In genomic region chr14:101121399-101122113, GRCh38 we compare ENCODE assay signal across 11 cellular contexts.
DNase-seq lines count a peak whose midpoint lies in the region; ATAC-seq and TF ChIP-seq lines count a peak whose summit lies in the region.
"Had no signal": no experiment of that assay in that cellular context is flagged by ENCODE, and none has a peak within 500 bp of the region (broad histone marks: within the 10 kb centered on the region; RNA-seq: fewer than 3 reads in every experiment).

No MANE protein-coding gene starts in this region.

- H3K36me3 ChIP-seq in heart right ventricle (no peaks in the 10 kb centered on the region), upper lobe of right lung (no peaks in the 10 kb centered on the region)
- H3K36me3 ChIP-seq: BE2C had no signal

- DNase-seq in heart right ventricle (no peak), right cardiac atrium (no peak), nephron progenitor cell (no peak), upper lobe of right lung (no peak), RWPE1 (ENCODE audit: low spot score) (no peak), Calu3 (no peak), AG08395 (ENCODE audit: low spot score) (no peak)
- no peak for DNase-seq in activated naive CD8-positive, alpha-beta T cell treated with anti-CD3 and anti-CD28 coated beads, Interleukin-2, amount 50 U/mL, for 24 hours
- DNase-seq: NCI-H1048, NCI-H774 had no signal

- no TSS peak for BruUV-seq in Calu3 (replicated peaks; lab: Mats Ljungman, UMichigan)

- H3K36me3 Mint-ChIP-seq in activated naive CD8-positive, alpha-beta T cell treated with anti-CD3 and anti-CD28 coated beads, Interleukin-2, amount 50 U/mL, for 24 hours (ENCODE audit: low read depth): no peaks in the 10 kb centered on the region
- H3K36me3 Mint-ChIP-seq in nephron progenitor cell (ENCODE audit: low read depth): no peaks in the 10 kb centered on the region
- H3K36me3 Mint-ChIP-seq in Calu3 (ENCODE audit: insufficient read depth, unreplicated experiment): no peaks in the 10 kb centered on the region

- peaks cover 8% of the 10 kb centered on the region for H3K27me3 Mint-ChIP-seq in activated naive CD8-positive, alpha-beta T cell treated with anti-CD3 and anti-CD28 coated beads, Interleukin-2, amount 50 U/mL, for 24 hours
- H3K27me3 Mint-ChIP-seq in nephron progenitor cell (ENCODE audit: low read depth, poor library complexity) (peaks cover 26% of the 10 kb centered on the region), Calu3 (ENCODE audit: unreplicated experiment) (peaks cover 18% of the 10 kb centered on the region)

- peak overlapping the region; percentile 77 for H3K4me3 Mint-ChIP-seq in activated naive CD8-positive, alpha-beta T cell treated with anti-CD3 and anti-CD28 coated beads, Interleukin-2, amount 50 U/mL, for 24 hours
- no peak overlapping the region for H3K4me3 Mint-ChIP-seq in nephron progenitor cell
- no peak overlapping the region for H3K4me3 Mint-ChIP-seq in Calu3 (ENCODE audit: low read depth, unreplicated experiment)

- H3K27ac ChIP-seq in heart right ventricle: peak overlapping the region in 6 of 10 donors; percentile 15 to 90 (median 65)
- H3K27ac ChIP-seq in right cardiac atrium (ENCODE audit: low read length): no peak overlapping the region
- peak overlapping the region; percentile 80 for H3K27ac ChIP-seq in upper lobe of right lung
- H3K27ac ChIP-seq in RWPE1: no peak overlapping the region

- WGBS in heart right ventricle, 2 donors: 86 to 87% methylated on average over 16 of the region's 16 CpGs
- WGBS in right cardiac atrium: 88% methylated on average over 16 of the region's 16 CpGs

- H3K9me3 Mint-ChIP-seq in activated naive CD8-positive, alpha-beta T cell treated with anti-CD3 and anti-CD28 coated beads, Interleukin-2, amount 50 U/mL, for 24 hours: no peaks in the 10 kb centered on the region
- no peaks in the 10 kb centered on the region for H3K9me3 Mint-ChIP-seq in nephron progenitor cell
- no peaks in the 10 kb centered on the region for H3K9me3 Mint-ChIP-seq in Calu3 (ENCODE audit: low read depth, unreplicated experiment)

- CTCF ChIA-PET in RWPE1 (lab: Yijun Ruan, JAX) (no interaction called here), Calu3 (lab: Charles Lee) (no interaction called here)

- intact Hi-C loops in heart right ventricle (cut with DNase I): no loop called here
- intact Hi-C loops in right cardiac atrium (cut with DNase I): no loop called here
- intact Hi-C loops in upper lobe of right lung (cut with DNase I): no loop called here
- intact Hi-C loops in Calu3 (cut with micrococcal nuclease; ENCODE audit: unreplicated experiment): no loop called here

- TF ChIP-seq CTCF in heart right ventricle (IDR thresholded peaks at IDR 0.05): no peak
- no peak for TF ChIP-seq CTCF in nephron progenitor cell (IDR thresholded peaks at IDR 0.05)
- TF ChIP-seq CTCF in upper lobe of right lung (IDR thresholded peaks at IDR 0.05): no peak
- no peak for TF ChIP-seq CTCF in RWPE1 (conservative IDR thresholded peaks at IDR 0.05; ENCODE audit: low read depth)
- TF ChIP-seq CTCF in Calu3 (IDR thresholded peaks at IDR 0.05; ENCODE audit: unreplicated experiment): no peak

- peak overlapping the region; percentile 62 for H3K27ac Mint-ChIP-seq in activated naive CD8-positive, alpha-beta T cell treated with anti-CD3 and anti-CD28 coated beads, Interleukin-2, amount 50 U/mL, for 24 hours
- H3K27ac Mint-ChIP-seq in nephron progenitor cell (peak overlapping the region; percentile 36), Calu3 (ENCODE audit: unreplicated experiment) (no peak overlapping the region)

- peak overlapping the region in 1 of 10 donors; percentile 50 for H3K4me3 ChIP-seq in heart right ventricle
- H3K4me3 ChIP-seq in right cardiac atrium (ENCODE audit: low read length): no peak overlapping the region
- H3K4me3 ChIP-seq in upper lobe of right lung: peak overlapping the region; percentile 35

- H3K4me1 Mint-ChIP-seq in activated naive CD8-positive, alpha-beta T cell treated with anti-CD3 and anti-CD28 coated beads, Interleukin-2, amount 50 U/mL, for 24 hours: peaks cover 19% of the 10 kb centered on the region
- peaks cover 42% of the 10 kb centered on the region for H3K4me1 Mint-ChIP-seq in nephron progenitor cell
- no peaks in the 10 kb centered on the region for H3K4me1 Mint-ChIP-seq in Calu3 (ENCODE audit: low read depth, unreplicated experiment)

- POLR2A ChIA-PET in RWPE1 (lab: Yijun Ruan, JAX; ENCODE audit: low non-redundant PET): no interaction called here

- H3K27me3 ChIP-seq in heart right ventricle (peaks cover 0 to 10% (median 5%) of the 10 kb centered on the region in 7 donors), right cardiac atrium (ENCODE audit: control insufficient read depth, insufficient read depth) (no peaks in the 10 kb centered on the region), upper lobe of right lung (no peaks in the 10 kb centered on the region)
- H3K27me3 ChIP-seq: BE2C had no signal

- H3K9me3 ChIP-seq in heart right ventricle: no peaks in the 10 kb centered on the region
- H3K9me3 ChIP-seq in right cardiac atrium (ENCODE audit: control insufficient read depth, low read length): no peaks in the 10 kb centered on the region
- no peaks in the 10 kb centered on the region for H3K9me3 ChIP-seq in upper lobe of right lung
- H3K9me3 ChIP-seq: BE2C had no signal

- no peak for ATAC-seq in heart right ventricle
- no peak for ATAC-seq in right cardiac atrium
- ATAC-seq in activated naive CD8-positive, alpha-beta T cell treated with anti-CD3 and anti-CD28 coated beads, Interleukin-2, amount 50 U/mL, for 24 hours: no peak
- no peak for ATAC-seq in upper lobe of right lung

- H3K4me1 ChIP-seq in heart right ventricle (peaks cover 0 to 22% (median 5%) of the 10 kb centered on the region in 9 donors), right cardiac atrium (ENCODE audit: control insufficient read depth, insufficient read depth, low read length) (no peaks in the 10 kb centered on the region), upper lobe of right lung (no peaks in the 10 kb centered on the region)

Comparison
In these comparisons a context has a peak if more than half of its experiments do, and no peak if none do; other contexts are left out.
1. H3K27ac ChIP-seq: peak in heart right ventricle (6 of 10) and upper lobe of right lung (single experiment); none in right cardiac atrium (single experiment) and RWPE1 (single experiment).